ENCODE assay signal across 17 cellular contexts in the genomic region with DNA sequence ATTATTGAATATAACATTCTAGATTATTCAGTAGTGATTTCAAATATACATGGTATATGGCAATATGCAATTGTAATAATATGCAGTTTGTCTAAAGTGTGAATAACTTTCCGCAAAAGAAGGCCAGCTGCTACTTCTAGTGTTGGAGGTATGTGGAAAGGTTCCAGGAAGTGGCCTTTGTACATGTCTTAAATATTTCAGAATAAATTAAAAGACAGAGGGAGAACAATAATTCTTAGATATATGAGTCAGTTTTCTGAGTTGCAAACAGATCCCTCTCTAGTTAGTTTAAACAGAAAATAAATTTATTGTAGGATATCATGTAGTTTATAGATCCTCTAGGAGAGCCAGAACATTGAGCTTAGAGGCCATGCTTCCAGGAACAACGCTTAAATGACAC.
A peak's percentile ranks its signal among the peaks of the same experiment; 100 is the strongest.
DNase-seq lines count a peak whose midpoint lies in the region; ATAC-seq and TF ChIP-seq lines count a peak whose summit lies in the region.
"Had no signal": no experiment of that assay in that cellular context is flagged by ENCODE, and none has a peak within 500 bp of the region (broad histone marks: within the 10 kb centered on the region; RNA-seq: fewer than 3 reads in every experiment).

No MANE protein-coding gene starts in this region.

- DNase-seq in GM03348 (ENCODE audit: low spot score) (peak; percentile 73), fibroblast of peridontal ligament (ENCODE audit: extremely low read depth) (peak; percentile 77), osteocyte (ENCODE audit: extremely low spot score, unreplicated experiment) (no peak), NCI-H146 (lab: John Stamatoyannopoulos, UW) (no peak), germinal center (ENCODE audit: low spot score) (no peak), GM10248 (ENCODE audit: extremely low spot score) (no peak)
- no peak for DNase-seq in activated effector memory CD4-positive, alpha-beta T cell treated with anti-CD3 and anti-CD28 coated beads, Interleukin-2, amount 50 U/mL, for 16 hours
- DNase-seq: activated naive CD4-positive, alpha-beta T cell treated with anti-CD3 and anti-CD28 coated beads for 36 hours; GDM1; hippocampal formation; kidney; NCI-H1930; nephron progenitor cell; stimulated activated CD4-positive, alpha-beta T cell treated with anti-CD3 and anti-CD28 coated beads, Interleukin-12 subunit alpha, Interleukin-12 subunit beta, amount 100 ng/mL, for 4 hours had no signal

- peak overlapping the region; percentile 86 for H3K27ac Mint-ChIP-seq in osteocyte (ENCODE audit: unreplicated experiment)
- H3K27ac Mint-ChIP-seq: activated naive CD4-positive, alpha-beta T cell treated with anti-CD3 and anti-CD28 coated beads for 36 hours; memory B cell; nephron progenitor cell had no signal

- TF ChIP-seq CTCF in osteocyte (IDR thresholded peaks at IDR 0.05): no peak
- no peak for TF ChIP-seq CTCF in GM10248 (IDR thresholded peaks at IDR 0.05; ENCODE audit: control extremely low read depth, extremely low read depth, low read depth, missing control alignments)

- POLR2A ChIA-PET in GM10248 (lab: Yijun Ruan, JAX): no interaction called here

- H3K27me3 Mint-ChIP-seq in osteocyte (ENCODE audit: unreplicated experiment): no peaks in the 10 kb centered on the region
- H3K27me3 Mint-ChIP-seq: memory B cell had no signal

- no peak overlapping the region for H3K4me3 Mint-ChIP-seq in osteocyte (ENCODE audit: unreplicated experiment)
- H3K4me3 Mint-ChIP-seq: activated naive CD4-positive, alpha-beta T cell treated with anti-CD3 and anti-CD28 coated beads for 36 hours; memory B cell; nephron progenitor cell had no signal

- H3K36me3 Mint-ChIP-seq in osteocyte (ENCODE audit: unreplicated experiment): no peaks in the 10 kb centered on the region
- H3K36me3 Mint-ChIP-seq: memory B cell had no signal

- no peaks in the 10 kb centered on the region for H3K9me3 Mint-ChIP-seq in osteocyte (ENCODE audit: unreplicated experiment)
- H3K9me3 Mint-ChIP-seq: activated naive CD4-positive, alpha-beta T cell treated with anti-CD3 and anti-CD28 coated beads for 36 hours; memory B cell; nephron progenitor cell had no signal

- CTCF ChIA-PET in GM10248 (lab: Yijun Ruan, JAX): no interaction called here

- H3K4me1 Mint-ChIP-seq in osteocyte (ENCODE audit: unreplicated experiment): peaks cover 36% of the 10 kb centered on the region

- ATAC-seq in SK-N-SH treated with all-trans-retinoic acid at 6 μM for 48 hours: peak; percentile 76
- ATAC-seq: esophagus mucosa had no signal

TF ChIP-seq in SK-N-SH treated with all-trans-retinoic acid at 6 μM for 48 hours, 23 proteins besides CTCF, POLR2A, EP300 and RAD21:
- no peak for TF ChIP-seq TOX (CRISPR knock-in tag; IDR thresholded peaks at IDR 0.05; ENCODE audit: borderline replicate concordance)
- no peak for TF ChIP-seq OSR1 (CRISPR knock-in tag; IDR thresholded peaks at IDR 0.05)
- TF ChIP-seq, protein P1, sequence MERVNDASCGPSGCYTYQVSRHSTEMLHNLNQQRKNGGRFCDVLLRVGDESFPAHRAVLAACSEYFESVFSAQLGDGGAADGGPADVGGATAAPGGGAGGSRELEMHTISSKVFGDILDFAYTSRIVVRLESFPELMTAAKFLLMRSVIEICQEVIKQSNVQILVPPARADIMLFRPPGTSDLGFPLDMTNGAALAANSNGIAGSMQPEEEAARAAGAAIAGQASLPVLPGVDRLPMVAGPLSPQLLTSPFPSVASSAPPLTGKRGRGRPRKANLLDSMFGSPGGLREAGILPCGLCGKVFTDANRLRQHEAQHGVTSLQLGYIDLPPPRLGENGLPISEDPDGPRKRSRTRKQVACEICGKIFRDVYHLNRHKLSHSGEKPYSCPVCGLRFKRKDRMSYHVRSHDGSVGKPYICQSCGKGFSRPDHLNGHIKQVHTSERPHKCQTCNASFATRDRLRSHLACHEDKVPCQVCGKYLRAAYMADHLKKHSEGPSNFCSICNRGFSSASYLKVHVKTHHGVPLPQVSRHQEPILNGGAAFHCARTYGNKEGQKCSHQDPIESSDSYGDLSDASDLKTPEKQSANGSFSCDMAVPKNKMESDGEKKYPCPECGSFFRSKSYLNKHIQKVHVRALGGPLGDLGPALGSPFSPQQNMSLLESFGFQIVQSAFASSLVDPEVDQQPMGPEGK (CRISPR knock-in tag; IDR thresholded peaks at IDR 0.05; ENCODE audit: borderline replicate concordance): no peak
- no peak for TF ChIP-seq SNAI2 (CRISPR knock-in tag; IDR thresholded peaks at IDR 0.05)
- no peak for TF ChIP-seq GLIS3 (CRISPR knock-in tag; IDR thresholded peaks at IDR 0.05)
- TF ChIP-seq BACH2 (CRISPR knock-in tag; IDR thresholded peaks at IDR 0.05; ENCODE audit: borderline replicate concordance): no peak
- no peak for TF ChIP-seq ESRRG (CRISPR knock-in tag; IDR thresholded peaks at IDR 0.05)
- no peak for TF ChIP-seq TCF4 (CRISPR knock-in tag; IDR thresholded peaks at IDR 0.05; ENCODE audit: borderline replicate concordance)
- TF ChIP-seq, protein P2, sequence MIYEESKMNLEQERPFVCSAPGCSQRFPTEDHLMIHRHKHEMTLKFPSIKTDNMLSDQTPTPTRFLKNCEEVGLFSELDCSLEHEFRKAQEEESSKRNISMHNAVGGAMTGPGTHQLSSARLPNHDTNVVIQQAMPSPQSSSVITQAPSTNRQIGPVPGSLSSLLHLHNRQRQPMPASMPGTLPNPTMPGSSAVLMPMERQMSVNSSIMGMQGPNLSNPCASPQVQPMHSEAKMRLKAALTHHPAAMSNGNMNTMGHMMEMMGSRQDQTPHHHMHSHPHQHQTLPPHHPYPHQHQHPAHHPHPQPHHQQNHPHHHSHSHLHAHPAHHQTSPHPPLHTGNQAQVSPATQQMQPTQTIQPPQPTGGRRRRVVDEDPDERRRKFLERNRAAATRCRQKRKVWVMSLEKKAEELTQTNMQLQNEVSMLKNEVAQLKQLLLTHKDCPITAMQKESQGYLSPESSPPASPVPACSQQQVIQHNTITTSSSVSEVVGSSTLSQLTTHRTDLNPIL (CRISPR knock-in tag; IDR thresholded peaks at IDR 0.05; ENCODE audit: low read depth): no peak
- TF ChIP-seq ZFP3 (CRISPR knock-in tag; IDR thresholded peaks at IDR 0.05): no peak
- TF ChIP-seq ZNF70 (CRISPR knock-in tag; IDR thresholded peaks at IDR 0.05): no peak
- TF ChIP-seq ARNTL (CRISPR knock-in tag; IDR thresholded peaks at IDR 0.05; ENCODE audit: borderline replicate concordance, low read depth): no peak
- TF ChIP-seq, protein P3, sequence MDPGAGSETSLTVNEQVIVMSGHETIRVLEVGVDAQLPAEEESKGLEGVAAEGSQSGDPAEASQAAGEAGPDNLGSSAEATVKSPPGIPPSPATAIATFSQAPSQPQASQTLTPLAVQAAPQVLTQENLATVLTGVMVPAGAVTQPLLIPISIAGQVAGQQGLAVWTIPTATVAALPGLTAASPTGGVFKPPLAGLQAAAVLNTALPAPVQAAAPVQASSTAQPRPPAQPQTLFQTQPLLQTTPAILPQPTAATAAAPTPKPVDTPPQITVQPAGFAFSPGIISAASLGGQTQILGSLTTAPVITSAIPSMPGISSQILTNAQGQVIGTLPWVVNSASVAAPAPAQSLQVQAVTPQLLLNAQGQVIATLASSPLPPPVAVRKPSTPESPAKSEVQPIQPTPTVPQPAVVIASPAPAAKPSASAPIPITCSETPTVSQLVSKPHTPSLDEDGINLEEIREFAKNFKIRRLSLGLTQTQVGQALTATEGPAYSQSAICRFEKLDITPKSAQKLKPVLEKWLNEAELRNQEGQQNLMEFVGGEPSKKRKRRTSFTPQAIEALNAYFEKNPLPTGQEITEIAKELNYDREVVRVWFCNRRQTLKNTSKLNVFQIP (CRISPR knock-in tag; IDR thresholded peaks at IDR 0.05; ENCODE audit: borderline replicate concordance, low read depth): no peak
- TF ChIP-seq CSDC2 (CRISPR knock-in tag; IDR thresholded peaks at IDR 0.05): no peak

Comparison
In these comparisons a context has a peak if more than half of its experiments do, and no peak if none do; other contexts are left out.
1. DNase-seq: peak in GM03348 (single experiment) and fibroblast of peridontal ligament (single experiment); none in osteocyte (single experiment), NCI-H146 (single experiment), germinal center (single experiment), GM10248 (single experiment) and activated effector memory CD4-positive, alpha-beta T cell treated with anti-CD3 and anti-CD28 coated beads, Interleukin-2, amount 50 U/mL, for 16 hours (single experiment).